9 cellular contexts compared by ENCODE assay signal in the genomic region with DNA sequence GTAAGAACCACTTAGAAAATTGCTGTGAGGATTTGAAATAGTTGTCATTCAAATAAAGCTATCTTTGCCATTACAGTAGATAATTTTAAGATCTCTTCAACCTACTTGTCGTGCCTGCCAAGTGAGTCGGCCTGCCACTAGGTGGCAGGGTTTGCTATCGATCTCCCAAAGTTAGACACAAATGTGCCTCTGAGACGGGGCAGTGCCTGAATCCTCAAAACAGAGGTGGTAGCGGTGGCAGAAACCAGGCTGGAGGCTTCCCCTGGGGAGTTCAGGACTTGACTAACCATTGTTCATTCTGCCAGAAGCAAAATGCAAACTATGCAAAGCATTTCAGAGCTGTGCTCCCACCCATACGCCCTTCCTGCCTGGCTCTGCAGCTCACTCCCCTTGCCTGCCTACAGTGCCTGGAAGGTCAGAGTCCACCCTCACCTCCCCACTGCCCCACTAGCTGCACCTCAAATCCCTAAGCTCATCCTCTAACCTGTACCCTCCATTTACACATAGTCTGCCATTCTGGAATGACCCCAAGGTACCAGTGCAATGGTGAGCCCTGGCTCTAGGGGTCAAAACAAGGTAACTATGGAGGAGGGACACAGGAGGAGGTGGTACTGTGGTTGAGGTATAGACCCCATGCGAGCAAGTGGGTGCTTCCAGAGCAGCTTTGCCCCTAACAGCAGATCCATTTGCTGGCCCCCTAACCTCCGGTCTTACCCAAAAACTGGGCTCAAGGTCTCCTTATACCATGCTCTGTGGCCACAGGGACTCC.
DNase-seq lines count a peak whose midpoint lies in the region; ATAC-seq and TF ChIP-seq lines count a peak whose summit lies in the region.
"Had no signal": no experiment of that assay in that cellular context is flagged by ENCODE, and none has a peak within 500 bp of the region (broad histone marks: within the 10 kb centered on the region; RNA-seq: fewer than 3 reads in every experiment).

No MANE protein-coding gene starts in this region.

- H3K27me3 ChIP-seq in CD8-positive, alpha-beta memory T cell (ENCODE audit: insufficient read depth, low read length, poor library complexity, severe bottlenecking): no peaks in the 10 kb centered on the region

- ATAC-seq in GM19397 (IDR thresholded peaks at IDR 0.05; ENCODE audit: unreplicated experiment): peak; percentile 91
- peak; percentile 80 for ATAC-seq in HG03469 (IDR thresholded peaks at IDR 0.05; ENCODE audit: unreplicated experiment)

- no peak overlapping the region for H3K4me3 Mint-ChIP-seq in CD8-positive, alpha-beta memory T cell
- H3K4me3 Mint-ChIP-seq: activated naive CD4-positive, alpha-beta T cell treated with anti-CD3 and anti-CD28 coated beads, Interleukin-2, amount 50 U/mL, for 24 hours had no signal

- no peaks in the 10 kb centered on the region for H3K36me3 ChIP-seq in CD8-positive, alpha-beta memory T cell (ENCODE audit: insufficient read depth, low read length)

- H3K4me3 ChIP-seq in CD8-positive, alpha-beta memory T cell (ENCODE audit: low read length): no peak overlapping the region
- H3K4me3 ChIP-seq in epithelial cell of esophagus (ENCODE audit: low read length): no peak overlapping the region

- H3K4me1 ChIP-seq in CD8-positive, alpha-beta memory T cell (ENCODE audit: insufficient read depth, low read length): no peaks in the 10 kb centered on the region

- no peaks in the 10 kb centered on the region for H3K9me3 ChIP-seq in CD8-positive, alpha-beta memory T cell (ENCODE audit: low read length)

- peaks cover 0 to 3% of the 10 kb centered on the region in 2 donors for H3K27me3 Mint-ChIP-seq in CD8-positive, alpha-beta memory T cell
- H3K27me3 Mint-ChIP-seq: activated naive CD4-positive, alpha-beta T cell treated with anti-CD3 and anti-CD28 coated beads, Interleukin-2, amount 50 U/mL, for 24 hours had no signal

- peaks cover 0 to 2% (median 1%) of the 10 kb centered on the region in 3 donors for H3K36me3 Mint-ChIP-seq in CD8-positive, alpha-beta memory T cell
- H3K36me3 Mint-ChIP-seq: activated naive CD4-positive, alpha-beta T cell treated with anti-CD3 and anti-CD28 coated beads, Interleukin-2, amount 50 U/mL, for 24 hours had no signal

- H3K4me1 Mint-ChIP-seq in CD8-positive, alpha-beta memory T cell: peaks cover 4 to 7% (median 6%) of the 10 kb centered on the region in 3 donors

- TF ChIP-seq CTCF in epithelial cell of esophagus (IDR thresholded peaks at IDR 0.05; ENCODE audit: insufficient read depth, low read depth, low read length, missing control alignments): peak; percentile 90

- H3K27ac Mint-ChIP-seq in CD8-positive, alpha-beta memory T cell: peak overlapping the region in 3 of 8 donors; percentile 19 to 67 (median 42)
- H3K27ac Mint-ChIP-seq: activated naive CD4-positive, alpha-beta T cell treated with anti-CD3 and anti-CD28 coated beads, Interleukin-2, amount 50 U/mL, for 24 hours had no signal

- POLR2A ChIA-PET in CD8-positive, alpha-beta memory T cell (lab: Charles Lee): no interaction called here

- no peak overlapping the region for H3K27ac ChIP-seq in CD8-positive, alpha-beta memory T cell (ENCODE audit: low read depth, low read length)

- peak in 4 of 5 donors; percentile 14 to 66 (median 43) for DNase-seq in CD8-positive, alpha-beta memory T cell
- DNase-seq in NCI-H82 treated with DMSO at 0.1 percent for 48 hours (lab: John Stamatoyannopoulos, UW; ENCODE audit: unreplicated experiment) (peak; percentile 18), epithelial cell of esophagus (ENCODE audit: low read depth) (peak; percentile 85), myocyte (ENCODE audit: low read depth) (peak; percentile 71)
- peak; percentile 28 to 31 for DNase-seq in activated CD8-positive, alpha-beta memory T cell treated with anti-CD3 and anti-CD28 coated beads for 4 hours (ENCODE audit: low read depth in 2 of 2)
- DNase-seq in stimulated activated CD8-positive, alpha-beta memory T cell treated with anti-CD3 and anti-CD28 coated beads, Interleukin-7, amount 100 ng/mL, for 4 hours (ENCODE audit: low read depth in 2 of 2): peak; percentile 27 to 46

- CTCF ChIA-PET in CD8-positive, alpha-beta memory T cell (lab: Charles Lee): interaction anchor here (0.7 to 2.6 kb wide), 11 partner anchors 9 to 684 kb away, joined by 3 to 16 read pairs (median 5); no protein-coding TSS in a partner anchor

- no peaks in the 10 kb centered on the region for H3K9me3 Mint-ChIP-seq in CD8-positive, alpha-beta memory T cell
- H3K9me3 Mint-ChIP-seq: activated naive CD4-positive, alpha-beta T cell treated with anti-CD3 and anti-CD28 coated beads, Interleukin-2, amount 50 U/mL, for 24 hours had no signal

Comparison
In these comparisons a context has a peak if more than half of its experiments do, and no peak if none do; other contexts are left out.
1. DNase-seq: peak in every context shown above with its lines; median percentile 85 in epithelial cell of esophagus; 71 in myocyte; 43 in CD8-positive, alpha-beta memory T cell; 36 in stimulated activated CD8-positive, alpha-beta memory T cell treated with anti-CD3 and anti-CD28 coated beads, Interleukin-7, amount 100 ng/mL, for 4 hours; 30 in activated CD8-positive, alpha-beta memory T cell treated with anti-CD3 and anti-CD28 coated beads for 4 hours; 18 in NCI-H82 treated with DMSO at 0.1 percent for 48 hours.